ENCODE assay signal across 8 cellular contexts in the genomic region with DNA sequence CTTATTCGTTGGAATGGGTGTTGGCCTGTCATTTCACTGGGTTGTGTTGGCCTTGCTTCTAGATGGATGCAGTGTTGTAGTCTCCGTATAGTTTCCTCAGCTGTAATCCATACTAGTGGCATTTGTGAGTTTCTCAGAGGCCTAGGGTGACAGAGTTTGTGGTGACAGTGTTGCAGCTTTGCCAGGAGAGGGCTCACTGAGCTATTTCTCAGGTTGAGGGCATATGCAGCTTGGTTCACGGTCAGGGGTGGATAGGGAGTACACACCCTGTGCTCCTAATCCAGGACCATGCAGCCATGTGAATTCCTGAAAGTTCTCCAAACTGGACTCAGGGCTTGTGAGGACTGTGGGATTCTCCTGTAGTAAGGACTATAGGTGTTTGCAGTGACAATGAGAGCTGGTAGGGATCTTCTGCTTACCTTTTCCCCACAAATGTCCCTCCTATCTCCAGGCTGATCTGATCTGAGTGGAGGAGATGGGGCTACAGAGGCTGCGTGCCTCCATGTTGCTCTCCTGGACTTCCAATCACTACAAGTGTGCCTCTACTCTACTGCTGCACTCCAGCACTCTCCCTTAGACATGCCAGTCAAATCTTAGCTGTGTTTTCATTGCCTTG.
DNase-seq lines count a peak whose midpoint lies in the region; ATAC-seq, FAIRE-seq and TF ChIP-seq lines count a peak whose summit lies in the region.

No MANE protein-coding gene starts in this region.

- DNase-seq in DND-41 (peak; percentile 29), SK-N-DZ (ENCODE audit: low spot score) (peak; percentile 82), iPS DF 4.7 (ENCODE audit: extremely low read depth, low spot score) (peak; percentile 51), KG1 (lab: John Stamatoyannopoulos, UW) (no peak), frontal cortex (ENCODE audit: low spot score in 2 of 2) (no peak), OCI-M2 (lab: John Stamatoyannopoulos, UW; ENCODE audit: unreplicated experiment) (no peak)

- ATAC-seq in DND-41 (ENCODE audit: insufficient read depth, low read depth) (peak; percentile 74), GM19455 (IDR thresholded peaks at IDR 0.05; ENCODE audit: unreplicated experiment) (peak; percentile 66)

- peak; percentile 77 for TF ChIP-seq RAD21 in Ishikawa (IDR thresholded peaks at IDR 0.05; ENCODE audit: low read depth)

- H3K27me3 ChIP-seq in DND-41 (ENCODE audit: insufficient read depth, low read length, poor library complexity): no peaks in the 10 kb centered on the region

- no peaks in the 10 kb centered on the region for H3K4me1 ChIP-seq in DND-41 (ENCODE audit: insufficient read depth, low read length)

- no peak overlapping the region for H2AFZ ChIP-seq in DND-41 (ENCODE audit: low read depth, low read length)

- peak; percentile 54 for TF ChIP-seq CTCF in DND-41 (IDR thresholded peaks at IDR 0.05; ENCODE audit: borderline replicate concordance, extremely low read depth, low read length, poor library complexity, severe bottlenecking)

- H3K27ac ChIP-seq in DND-41 (ENCODE audit: low read length): no peak overlapping the region

- no peak for FAIRE-seq in frontal cortex (lab: Jason Lieb, UNC)

- no peaks in the 10 kb centered on the region for H3K9me3 ChIP-seq in DND-41 (ENCODE audit: insufficient read depth, low read length, severe bottlenecking)

- no peak overlapping the region for H3K4me3 ChIP-seq in DND-41 (ENCODE audit: low read depth in 1 of 2, low read length in 2 of 2)

- no peak overlapping the region for H3K9ac ChIP-seq in DND-41 (ENCODE audit: low read depth, low read length)

- no peak overlapping the region for H3K4me2 ChIP-seq in DND-41 (ENCODE audit: insufficient read depth, low read length)

- no peaks in the 10 kb centered on the region for H3K36me3 ChIP-seq in DND-41 (ENCODE audit: insufficient read depth, low read length)

- no peaks in the 10 kb centered on the region for H3K79me2 ChIP-seq in DND-41 (ENCODE audit: insufficient read depth, low read length)

- TF ChIP-seq EP300 in Ishikawa (IDR thresholded peaks at IDR 0.05; ENCODE audit: borderline replicate concordance): no peak

- H4K20me1 ChIP-seq in DND-41 (ENCODE audit: insufficient read depth, low read length): no peaks in the 10 kb centered on the region

TF ChIP-seq in Ishikawa, 13 proteins besides CTCF, POLR2A, EP300 and RAD21:
- no peak for TF ChIP-seq CREB1 (IDR thresholded peaks at IDR 0.05; ENCODE audit: low read depth)
- TF ChIP-seq ZBTB7A (IDR thresholded peaks at IDR 0.05; ENCODE audit: low read depth): no peak
- TF ChIP-seq TEAD4 (IDR thresholded peaks at IDR 0.05): no peak
- TF ChIP-seq TCF12 (IDR thresholded peaks at IDR 0.05; ENCODE audit: low read depth): no peak
- TF ChIP-seq, protein P1, sequence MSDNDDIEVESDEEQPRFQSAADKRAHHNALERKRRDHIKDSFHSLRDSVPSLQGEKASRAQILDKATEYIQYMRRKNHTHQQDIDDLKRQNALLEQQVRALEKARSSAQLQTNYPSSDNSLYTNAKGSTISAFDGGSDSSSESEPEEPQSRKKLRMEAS (IDR thresholded peaks at IDR 0.05): no peak
- TF ChIP-seq CEBPB (IDR thresholded peaks at IDR 0.05): no peak
- TF ChIP-seq NFIC (IDR thresholded peaks at IDR 0.05): no peak
- TF ChIP-seq YY1 (IDR thresholded peaks at IDR 0.05; ENCODE audit: low read depth): no peak
- TF ChIP-seq TAF1 (IDR thresholded peaks at IDR 0.05; ENCODE audit: low read depth): no peak
- no peak for TF ChIP-seq EGR1 (IDR thresholded peaks at IDR 0.05)
- TF ChIP-seq, protein P2, sequence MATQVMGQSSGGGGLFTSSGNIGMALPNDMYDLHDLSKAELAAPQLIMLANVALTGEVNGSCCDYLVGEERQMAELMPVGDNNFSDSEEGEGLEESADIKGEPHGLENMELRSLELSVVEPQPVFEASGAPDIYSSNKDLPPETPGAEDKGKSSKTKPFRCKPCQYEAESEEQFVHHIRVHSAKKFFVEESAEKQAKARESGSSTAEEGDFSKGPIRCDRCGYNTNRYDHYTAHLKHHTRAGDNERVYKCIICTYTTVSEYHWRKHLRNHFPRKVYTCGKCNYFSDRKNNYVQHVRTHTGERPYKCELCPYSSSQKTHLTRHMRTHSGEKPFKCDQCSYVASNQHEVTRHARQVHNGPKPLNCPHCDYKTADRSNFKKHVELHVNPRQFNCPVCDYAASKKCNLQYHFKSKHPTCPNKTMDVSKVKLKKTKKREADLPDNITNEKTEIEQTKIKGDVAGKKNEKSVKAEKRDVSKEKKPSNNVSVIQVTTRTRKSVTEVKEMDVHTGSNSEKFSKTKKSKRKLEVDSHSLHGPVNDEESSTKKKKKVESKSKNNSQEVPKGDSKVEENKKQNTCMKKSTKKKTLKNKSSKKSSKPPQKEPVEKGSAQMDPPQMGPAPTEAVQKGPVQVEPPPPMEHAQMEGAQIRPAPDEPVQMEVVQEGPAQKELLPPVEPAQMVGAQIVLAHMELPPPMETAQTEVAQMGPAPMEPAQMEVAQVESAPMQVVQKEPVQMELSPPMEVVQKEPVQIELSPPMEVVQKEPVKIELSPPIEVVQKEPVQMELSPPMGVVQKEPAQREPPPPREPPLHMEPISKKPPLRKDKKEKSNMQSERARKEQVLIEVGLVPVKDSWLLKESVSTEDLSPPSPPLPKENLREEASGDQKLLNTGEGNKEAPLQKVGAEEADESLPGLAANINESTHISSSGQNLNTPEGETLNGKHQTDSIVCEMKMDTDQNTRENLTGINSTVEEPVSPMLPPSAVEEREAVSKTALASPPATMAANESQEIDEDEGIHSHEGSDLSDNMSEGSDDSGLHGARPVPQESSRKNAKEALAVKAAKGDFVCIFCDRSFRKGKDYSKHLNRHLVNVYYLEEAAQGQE (IDR thresholded peaks at IDR 0.05; ENCODE audit: low read depth): no peak
- TF ChIP-seq FOXM1 (IDR thresholded peaks at IDR 0.05; ENCODE audit: borderline replicate concordance, low read depth): no peak
- TF ChIP-seq, protein P3, sequence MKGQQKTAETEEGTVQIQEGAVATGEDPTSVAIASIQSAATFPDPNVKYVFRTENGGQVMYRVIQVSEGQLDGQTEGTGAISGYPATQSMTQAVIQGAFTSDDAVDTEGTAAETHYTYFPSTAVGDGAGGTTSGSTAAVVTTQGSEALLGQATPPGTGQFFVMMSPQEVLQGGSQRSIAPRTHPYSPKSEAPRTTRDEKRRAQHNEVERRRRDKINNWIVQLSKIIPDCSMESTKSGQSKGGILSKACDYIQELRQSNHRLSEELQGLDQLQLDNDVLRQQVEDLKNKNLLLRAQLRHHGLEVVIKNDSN (IDR thresholded peaks at IDR 0.05): no peak

Comparison
In these comparisons a context has a peak if more than half of its experiments do, and no peak if none do; other contexts are left out.
1. DNase-seq: peak in DND-41 (single experiment), SK-N-DZ (single experiment) and iPS DF 4.7 (single experiment); none in KG1 (single experiment), frontal cortex (0 of 2) and OCI-M2 (single experiment).